In genomic region chr16:58499615-58500328, GRCh38 we compare ENCODE assay signal across 7 cellular contexts. TPM values are rescaled to one million over a fixed set of nuclear protein-coding genes. Genes with fewer than 3 reads are reported as not detected.
DNase-seq lines count a peak whose midpoint lies in the region; ATAC-seq and TF ChIP-seq lines count a peak whose summit lies in the region.

TSS of gene NDRG4 (plus strand) at chr16:58500143. CDS start at chr16:58500249, 106 bp downstream.

- peaks cover 0 to 7% of the 10 kb centered on the region in 2 donors for H3K4me1 Mint-ChIP-seq in natural killer cell

- H3K9me3 Mint-ChIP-seq in natural killer cell, result no peaks in the 10 kb centered on the region

- H3K27ac Mint-ChIP-seq in natural killer cell, result no peak within 1 kb of the TSS

- H3K36me3 Mint-ChIP-seq in natural killer cell, result no peaks in the 10 kb centered on the region

- intact Hi-C loops in natural killer cell (cut with micrococcal nuclease), result no loop called here

- peaks cover 6 to 21% of the 10 kb centered on the region in 2 donors for H3K27me3 Mint-ChIP-seq in natural killer cell (ENCODE audit: low read depth in 2 of 2)

- CTCF ChIA-PET in GM10248 (lab: Yijun Ruan, JAX), result interaction anchor here (1.0 to 1.8 kb wide), 5 partner anchors 11 to 152 kb away, joined by 3 to 5 read pairs (median 4); no protein-coding TSS in a partner anchor

- peak; percentile 40 for ATAC-seq in HG02798 (IDR thresholded peaks at IDR 0.05; ENCODE audit: poor library complexity, unreplicated experiment)
- ATAC-seq in natural killer cell, result peak in 2 of 3 donors; percentile 35 to 54

- no peak for TF ChIP-seq CTCF in GM10248 (IDR thresholded peaks at IDR 0.05; ENCODE audit: control extremely low read depth, extremely low read depth, low read depth, missing control alignments)
- TF ChIP-seq CTCF in foreskin fibroblast (IDR thresholded peaks at IDR 0.05; ENCODE audit: low read depth, low read length), result no peak
- TF ChIP-seq CTCF in natural killer cell (IDR thresholded peaks at IDR 0.05), result no peak

- DNase-seq in GM10248 (ENCODE audit: extremely low spot score) (peak; percentile 84), NCI-H2227 (lab: John Stamatoyannopoulos, UW; ENCODE audit: unreplicated experiment) (peak; percentile 94), foreskin fibroblast (peak; percentile 72 to 86), natural killer cell (no peak), RPMI8226 (no peak)
- peak; percentile 43 for DNase-seq in activated naive CD4-positive, alpha-beta T cell treated with anti-CD3 and anti-CD28 coated beads, Interleukin-2, amount 50 U/mL, for 16 hours

- POLR2A ChIA-PET in GM10248 (lab: Yijun Ruan, JAX), result no interaction called here

- H3K4me3 Mint-ChIP-seq in natural killer cell, result peak within 1 kb of the TSS; percentile 57

- H3K4me3 ChIP-seq in foreskin fibroblast (ENCODE audit: low read depth in 1 of 2, low read length in 2 of 2), result peak within 1 kb of the TSS; percentile 56 to 57

RNA-seq across cellular contexts. Expression of gene NDRG4, which starts in this region (rescaled TPM):
- not detected for total RNA-seq in natural killer cell

Comparison
In these comparisons a context has a peak if more than half of its experiments do, and no peak if none do; other contexts are left out.
1. Peak in ATAC-seq in natural killer cell; RNA of the gene not detected or under 1 TPM.
2. DNase-seq: peak in GM10248 (single experiment), NCI-H2227 (single experiment), activated naive CD4-positive, alpha-beta T cell treated with anti-CD3 and anti-CD28 coated beads, Interleukin-2, amount 50 U/mL, for 16 hours (single experiment) and foreskin fibroblast (2 of 2); none in natural killer cell (single experiment) and RPMI8226 (single experiment).